In genomic region chr17:15914400-15915165, GRCh38 we compare ENCODE assay signal across 15 cellular contexts. TPM values are rescaled to one million over a fixed set of nuclear protein-coding genes. Genes with fewer than 3 reads are reported as not detected.
A peak's percentile ranks its signal among the peaks of the same experiment; 100 is the strongest.
DNase-seq lines count a peak whose midpoint lies in the region; ATAC-seq and TF ChIP-seq lines count a peak whose summit lies in the region.
"Had no signal": no experiment of that assay in that cellular context is flagged by ENCODE, and none has a peak within 500 bp of the region (broad histone marks: within the 10 kb centered on the region; RNA-seq: fewer than 3 reads in every experiment).

No MANE protein-coding gene starts in this region.

- no peak for TF ChIP-seq CTCF in mammary epithelial cell (conservative IDR thresholded peaks at IDR 0.05 in 1 of 2, IDR thresholded peaks at IDR 0.05 in 1 of 2; ENCODE audit: extremely low read depth in 1 of 2, insufficient read depth in 1 of 2, low read depth in 1 of 2, low read length in 2 of 2)
- TF ChIP-seq CTCF in left lung (IDR thresholded peaks at IDR 0.05): no peak

- H3K27ac ChIP-seq in mammary epithelial cell (ENCODE audit: insufficient read depth, low read depth, low read length) (no peak overlapping the region), left lung (peak overlapping the region in 1 of 2 donors; percentile 54), aorta (ENCODE audit: low read depth in 1 of 2, low read length in 2 of 2) (no peak overlapping the region)
- H3K27ac ChIP-seq: body of pancreas, suprapubic skin, VCaP had no signal

- DNase-seq in Daoy (ENCODE audit: low read depth) (peak; percentile 81), LHCN-M2 (ENCODE audit: low read depth) (peak; percentile 65), mammary epithelial cell (peak; percentile 73), left lung (no peak), aorta (no peak), C1 segment of cervical spinal cord (lab: John Stamatoyannopoulos, UW) (no peak)
- no peak for DNase-seq in activated CD4-positive, CD25-positive, alpha-beta regulatory T cell treated with anti-CD3 and anti-CD28 coated beads, Interleukin-2, amount 50 U/mL, for 72 hours
- DNase-seq: activated T-cell treated with anti-CD3 and anti-CD28 coated beads, Interleukin-2, amount 50 U/mL, for 4 hours; body of pancreas; COR-L47; NCI-H446 treated with DMSO at 0.1 percent for 48 hours; Right ventricle myocardium superior had no signal

- BruUV-seq in mammary epithelial cell (replicated peaks; lab: Mats Ljungman, UMichigan): no TSS peak

- no peak overlapping the region for H3K9ac ChIP-seq in mammary epithelial cell (ENCODE audit: insufficient read depth, low read length)

- no peaks in the 10 kb centered on the region for H3K79me2 ChIP-seq in mammary epithelial cell (ENCODE audit: insufficient read depth, low read length)

- CTCF ChIA-PET in mammary epithelial cell (lab: Charles Lee; ENCODE audit: low non-redundant PET): interaction anchor here (0.7 kb wide), 1 partner anchor 126 kb away, joined by 9 read pairs; no protein-coding TSS in a partner anchor

- dilution Hi-C loops in mammary epithelial cell (cut with HindIII; ENCODE audit: low sequenced_read_pairs): no loop called here

- ATAC-seq in left lung (peak; percentile 25), GM21825 (IDR thresholded peaks at IDR 0.05; ENCODE audit: unreplicated experiment) (no peak), aorta (ENCODE audit: low FRiP score) (no peak)
- ATAC-seq: body of pancreas had no signal

- 57% methylated on average over 5 of the region's 6 CpGs for WGBS in mammary epithelial cell (ENCODE audit: low coverage, missing lambda C conversion rate)
- 94% methylated on average over 6 of the region's 6 CpGs for WGBS in aorta, 2 donors

- no peaks in the 10 kb centered on the region for H3K27me3 ChIP-seq in mammary epithelial cell (ENCODE audit: insufficient read depth, low read length)
- H3K27me3 ChIP-seq in left lung: peaks cover 9 to 17% of the 10 kb centered on the region in 2 donors
- H3K27me3 ChIP-seq in aorta (ENCODE audit: control insufficient read depth in 1 of 2, insufficient read depth in 2 of 2, low read length in 1 of 2): no peaks in the 10 kb centered on the region
- H3K27me3 ChIP-seq: body of pancreas had no signal

- in situ Hi-C loops in mammary epithelial cell (cut with MboI; ENCODE audit: low sequenced_read_pairs in 2 of 2): no loop called here

- no peak overlapping the region for H2AFZ ChIP-seq in mammary epithelial cell (ENCODE audit: low read depth, low read length)

- H3K9me3 ChIP-seq in mammary epithelial cell (replicated peaks; ENCODE audit: insufficient read depth, low read length) (no peaks in the 10 kb centered on the region), left lung (no peaks in the 10 kb centered on the region), aorta (ENCODE audit: control insufficient read depth, low read length) (no peaks in the 10 kb centered on the region)
- H3K9me3 ChIP-seq: body of pancreas, suprapubic skin had no signal

- H3K36me3 ChIP-seq in mammary epithelial cell (ENCODE audit: insufficient read depth, low read length): no peaks in the 10 kb centered on the region
- no peaks in the 10 kb centered on the region for H3K36me3 ChIP-seq in left lung
- no peaks in the 10 kb centered on the region for H3K36me3 ChIP-seq in aorta (ENCODE audit: control insufficient read depth in 1 of 2, insufficient read depth in 2 of 2, low read length in 1 of 2)
- H3K36me3 ChIP-seq: suprapubic skin had no signal

- H4K20me1 ChIP-seq in mammary epithelial cell (ENCODE audit: insufficient read depth, low read length): no peaks in the 10 kb centered on the region

- no peak overlapping the region for H3K4me3 ChIP-seq in mammary epithelial cell (replicated peaks in 1 of 3; ENCODE audit: insufficient read depth in 1 of 3, low read depth in 2 of 3, low read length in 3 of 3)
- H3K4me3 ChIP-seq in left lung: no peak overlapping the region
- no peak overlapping the region for H3K4me3 ChIP-seq in aorta (ENCODE audit: low read length in 2 of 2)
- H3K4me3 ChIP-seq: body of pancreas, suprapubic skin had no signal

- no peak overlapping the region for H3K4me2 ChIP-seq in mammary epithelial cell (ENCODE audit: insufficient read depth, low read depth, low read length)

- intact Hi-C loops in mammary epithelial cell (cut with micrococcal nuclease): no loop called here
- intact Hi-C loops in left lung (cut with DNase I): no loop called here
- intact Hi-C loops in aorta (cut with DNase I): no loop called here

- H3K4me1 ChIP-seq in mammary epithelial cell (ENCODE audit: insufficient read depth, low read length) (peaks cover 20% of the 10 kb centered on the region), left lung (peaks cover 0 to 13% of the 10 kb centered on the region in 2 donors), aorta (ENCODE audit: control insufficient read depth in 1 of 2, insufficient read depth in 2 of 2, low read length in 2 of 2) (no peaks in the 10 kb centered on the region)

RNA-seq across cellular contexts. Expression of gene ADORA2B, which starts 30.3 kb away (rescaled TPM):
- total RNA-seq in Daoy (2014; rRNA removed; shearing (Covaris generic)): 37.1 and 48.8 TPM in 2 replicates
- 27.8 and 31.2 TPM in 2 replicates for total RNA-seq in LHCN-M2 (2014; rRNA removed)
- 8.8 TPM for polyA plus RNA-seq in LHCN-M2 (2012)
- 10 to 100 TPM; 44.9 to 73.7 TPM for total RNA-seq in mammary epithelial cell
- polyA plus RNA-seq in mammary epithelial cell: 70.6 TPM
- 27.4 TPM for polyA minus RNA-seq in mammary epithelial cell
- total RNA-seq in left lung: 10 to 100 TPM in 1 of 2 donors, 1 to 10 TPM in 1; 5.2 to 12.2 TPM
- total RNA-seq in aorta: 1 to 10 TPM in 1 of 2 donors, under 1 TPM in 1; 0.71 to 1.2 TPM
- polyA plus RNA-seq in aorta: under 1 TPM in 1 of 2 donors, not detected in 1; 0.63 TPM

Comparison
In these comparisons a context has a peak if more than half of its experiments do, and no peak if none do; other contexts are left out.
1. DNase-seq: peak in Daoy (single experiment), LHCN-M2 (single experiment) and mammary epithelial cell (single experiment); none in left lung (0 of 2), aorta (0 of 2), activated CD4-positive, CD25-positive, alpha-beta regulatory T cell treated with anti-CD3 and anti-CD28 coated beads, Interleukin-2, amount 50 U/mL, for 72 hours (single experiment) and C1 segment of cervical spinal cord (0 of 14).